In genomic region chr10:81874878-81875679, GRCh38 we compare ENCODE assay signal across 8 cellular contexts. TPM values are rescaled to one million over a fixed set of nuclear protein-coding genes. Genes with fewer than 3 reads are reported as not detected.
DNase-seq lines count a peak whose midpoint lies in the region; ATAC-seq and TF ChIP-seq lines count a peak whose summit lies in the region.

NRG3 (plus strand) TSS chr10:81875194.

- H3K4me1 ChIP-seq in CD4-positive, alpha-beta memory T cell (ENCODE audit: insufficient read depth, low read length) = no peaks in the 10 kb centered on the region
- peaks cover 19% of the 10 kb centered on the region for H3K4me1 ChIP-seq in HEK293 (ENCODE audit: control insufficient read depth, insufficient read depth, low read length)

- peaks cover 0 to 3% of the 10 kb centered on the region in 2 donors for H3K36me3 Mint-ChIP-seq in CD4-positive, alpha-beta memory T cell
- H3K36me3 Mint-ChIP-seq in naive thymus-derived CD8-positive, alpha-beta T cell = peaks cover 0 to 8% (median 6%) of the 10 kb centered on the region in 3 donors

- peaks cover 22 to 40% of the 10 kb centered on the region in 2 donors for H3K27me3 Mint-ChIP-seq in CD4-positive, alpha-beta memory T cell
- H3K27me3 Mint-ChIP-seq in naive thymus-derived CD8-positive, alpha-beta T cell = peaks cover 30 to 68% (median 47%) of the 10 kb centered on the region in 5 donors

- no peaks in the 10 kb centered on the region for H3K9me3 ChIP-seq in CD4-positive, alpha-beta memory T cell (ENCODE audit: control insufficient read depth in 1 of 2, low read length in 2 of 2)
- H3K9me3 ChIP-seq in HEK293 (ENCODE audit: control insufficient read depth, insufficient read depth, low read depth, low read length) = no peaks in the 10 kb centered on the region

- no peak within 1 kb of the TSS for H3K27ac ChIP-seq in CD4-positive, alpha-beta memory T cell (ENCODE audit: low read depth, low read length)
- H3K27ac ChIP-seq in HEK293 (ENCODE audit: extremely low read depth, low read depth, low read length) = peak within 1 kb of the TSS; percentile 85
- peak within 1 kb of the TSS; percentile 47 for H3K27ac ChIP-seq in cingulate gyrus (ENCODE audit: low read depth, low read length)

- intact Hi-C loops in CD4-positive, alpha-beta memory T cell (cut with micrococcal nuclease) = no loop called here

- H3K36me3 ChIP-seq in CD4-positive, alpha-beta memory T cell (ENCODE audit: insufficient read depth, low read length) = no peaks in the 10 kb centered on the region
- no peaks in the 10 kb centered on the region for H3K36me3 ChIP-seq in HEK293 (ENCODE audit: control insufficient read depth in 2 of 2, insufficient read depth in 1 of 2, low read length in 2 of 2)

- no peak for TF ChIP-seq CTCF in HEK293 (tag by site-specific recombination; IDR thresholded peaks at IDR 0.05)

- no peak for DNase-seq in CD4-positive, alpha-beta memory T cell
- DNase-seq in naive thymus-derived CD8-positive, alpha-beta T cell = peak in 1 of 10 donors; percentile 4
- DNase-seq in CD1c-positive myeloid dendritic cell (ENCODE audit: extremely low spot score) (no peak), GM19240 (ENCODE audit: insufficient read length, low spot score) (no peak)
- DNase-seq in stimulated activated naive CD4-positive, alpha-beta T cell treated with Interleukin-2 at 50 U/mL for 16 hours (lab: John Stamatoyannopoulos, UW) = no peak

- ATAC-seq in naive thymus-derived CD8-positive, alpha-beta T cell = peak; percentile 27 to 30
- no peak for ATAC-seq in GM21515 (IDR thresholded peaks at IDR 0.05; ENCODE audit: unreplicated experiment)

- H3K4me1 Mint-ChIP-seq in CD4-positive, alpha-beta memory T cell = peaks cover 3 to 13% (median 10%) of the 10 kb centered on the region in 4 donors
- H3K4me1 Mint-ChIP-seq in naive thymus-derived CD8-positive, alpha-beta T cell = peaks cover 7 to 21% (median 16%) of the 10 kb centered on the region in 4 donors

- H3K27me3 ChIP-seq in CD4-positive, alpha-beta memory T cell (ENCODE audit: insufficient read depth, low read length) = peaks cover 3% of the 10 kb centered on the region

- H3K27ac Mint-ChIP-seq in CD4-positive, alpha-beta memory T cell = no peak within 1 kb of the TSS
- no peak within 1 kb of the TSS for H3K27ac Mint-ChIP-seq in naive thymus-derived CD8-positive, alpha-beta T cell

- peak within 1 kb of the TSS in 5 of 8 donors; percentile 43 to 71 (median 70) for H3K4me3 Mint-ChIP-seq in CD4-positive, alpha-beta memory T cell
- H3K4me3 Mint-ChIP-seq in naive thymus-derived CD8-positive, alpha-beta T cell = peak within 1 kb of the TSS; percentile 52 to 86 (median 78)

- CTCF ChIA-PET in CD4-positive, alpha-beta memory T cell (lab: Charles Lee; ENCODE audit: partially characterized antibody) = no interaction called here
- CTCF ChIA-PET in HEK293 (lab: Yijun Ruan, JAX) = no interaction called here

- H3K9me3 Mint-ChIP-seq in CD4-positive, alpha-beta memory T cell = peaks cover 0 to 11% (median 3%) of the 10 kb centered on the region in 8 donors
- peaks cover 0 to 5% (median 0%) of the 10 kb centered on the region in 9 donors for H3K9me3 Mint-ChIP-seq in naive thymus-derived CD8-positive, alpha-beta T cell

- H3K4me3 ChIP-seq in CD4-positive, alpha-beta memory T cell (ENCODE audit: low read length in 2 of 2) = no peak within 1 kb of the TSS
- H3K4me3 ChIP-seq in HEK293 (ENCODE audit: low read depth, low read length) = peak within 1 kb of the TSS; percentile 54

- POLR2A ChIA-PET in CD4-positive, alpha-beta memory T cell (lab: Charles Lee; ENCODE audit: partially characterized antibody) = no interaction called here
- POLR2A ChIA-PET in HEK293 (lab: Yijun Ruan, JAX) = no interaction called here
- POLR2A ChIA-PET in naive thymus-derived CD8-positive, alpha-beta T cell (lab: Charles Lee) = no interaction called here

TF ChIP-seq in HEK293, 187 proteins besides CTCF, POLR2A, EP300 and RAD21 (continues in another document):
- TF ChIP-seq ZNF202 (tag by site-specific recombination; IDR thresholded peaks at IDR 0.05; ENCODE audit: borderline replicate concordance) (no peak), WT1 (tag by site-specific recombination; IDR thresholded peaks at IDR 0.05) (no peak), ZNF354C (tag by site-specific recombination; IDR thresholded peaks at IDR 0.05; ENCODE audit: borderline replicate concordance, low read depth) (no peak), ZNF335 (tag by site-specific recombination; conservative IDR thresholded peaks at IDR 0.05) (no peak), KLF8 (tag by site-specific recombination; IDR thresholded peaks at IDR 0.05) (no peak), ZNF664 (tag by site-specific recombination; IDR thresholded peaks at IDR 0.05) (no peak), ZNF19 (tag by site-specific recombination; IDR thresholded peaks at IDR 0.05; ENCODE audit: low read depth) (no peak), ZNF132 (tag by site-specific recombination; IDR thresholded peaks at IDR 0.05; ENCODE audit: borderline replicate concordance) (no peak), ZNF561 (tag by site-specific recombination; IDR thresholded peaks at IDR 0.05; ENCODE audit: borderline replicate concordance) (no peak), ZNF513 (tag by site-specific recombination; IDR thresholded peaks at IDR 0.05) (no peak), ZNF248 (tag by site-specific recombination; IDR thresholded peaks at IDR 0.05) (no peak), ZNF600 (tag by site-specific recombination; IDR thresholded peaks at IDR 0.05) (no peak), ZNF211 (tag by site-specific recombination; IDR thresholded peaks at IDR 0.05; ENCODE audit: low read depth) (no peak), ZNF214 (tag by site-specific recombination; IDR thresholded peaks at IDR 0.05; ENCODE audit: borderline replicate concordance) (no peak), OVOL3 (tag by site-specific recombination; IDR thresholded peaks at IDR 0.05) (no peak)
- TF ChIP-seq, protein P1, sequence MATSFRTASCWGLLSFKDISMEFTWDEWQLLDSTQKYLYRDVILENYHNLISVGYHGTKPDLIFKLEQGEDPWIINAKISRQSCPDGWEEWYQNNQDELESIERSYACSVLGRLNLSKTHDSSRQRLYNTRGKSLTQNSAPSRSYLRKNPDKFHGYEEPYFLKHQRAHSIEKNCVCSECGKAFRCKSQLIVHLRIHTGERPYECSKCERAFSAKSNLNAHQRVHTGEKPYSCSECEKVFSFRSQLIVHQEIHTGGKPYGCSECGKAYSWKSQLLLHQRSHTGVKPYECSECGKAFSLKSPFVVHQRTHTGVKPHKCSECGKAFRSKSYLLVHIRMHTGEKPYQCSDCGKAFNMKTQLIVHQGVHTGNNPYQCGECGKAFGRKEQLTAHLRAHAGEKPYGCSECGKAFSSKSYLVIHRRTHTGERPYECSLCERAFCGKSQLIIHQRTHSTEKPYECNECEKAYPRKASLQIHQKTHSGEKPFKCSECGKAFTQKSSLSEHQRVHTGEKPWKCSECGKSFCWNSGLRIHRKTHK (tag by site-specific recombination; IDR thresholded peaks at IDR 0.05) = no peak
- TF ChIP-seq, protein P2, sequence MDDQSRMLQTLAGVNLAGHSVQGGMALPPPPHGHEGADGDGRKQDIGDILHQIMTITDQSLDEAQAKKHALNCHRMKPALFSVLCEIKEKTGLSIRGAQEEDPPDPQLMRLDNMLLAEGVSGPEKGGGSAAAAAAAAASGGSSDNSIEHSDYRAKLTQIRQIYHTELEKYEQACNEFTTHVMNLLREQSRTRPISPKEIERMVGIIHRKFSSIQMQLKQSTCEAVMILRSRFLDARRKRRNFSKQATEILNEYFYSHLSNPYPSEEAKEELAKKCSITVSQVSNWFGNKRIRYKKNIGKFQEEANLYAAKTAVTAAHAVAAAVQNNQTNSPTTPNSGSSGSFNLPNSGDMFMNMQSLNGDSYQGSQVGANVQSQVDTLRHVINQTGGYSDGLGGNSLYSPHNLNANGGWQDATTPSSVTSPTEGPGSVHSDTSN (CRISPR knock-in tag; IDR thresholded peaks at IDR 0.05) = no peak
- TF ChIP-seq, protein P3, sequence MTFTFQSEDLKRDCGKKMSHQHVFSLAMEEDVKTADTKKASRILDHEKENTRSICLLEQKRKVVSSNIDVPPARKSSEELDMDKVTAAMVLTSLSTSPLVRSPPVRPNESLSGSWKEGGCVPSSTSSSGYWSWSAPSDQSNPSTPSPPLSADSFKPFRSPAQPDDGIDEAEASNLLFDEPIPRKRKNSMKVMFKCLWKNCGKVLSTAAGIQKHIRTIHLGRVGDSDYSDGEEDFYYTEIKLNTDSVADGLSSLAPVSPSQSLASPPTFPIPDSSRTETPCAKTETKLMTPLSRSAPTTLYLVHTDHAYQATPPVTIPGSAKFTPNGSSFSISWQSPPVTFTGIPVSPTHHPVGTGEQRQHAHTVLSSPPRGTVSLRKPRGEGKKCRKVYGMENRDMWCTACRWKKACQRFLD (tag by site-specific recombination; IDR thresholded peaks at IDR 0.05) = no peak

RNA-seq across cellular contexts. Expression of gene NRG3, which starts in this region (rescaled TPM):
- total RNA-seq in CD4-positive, alpha-beta memory T cell = not detected
- not detected for polyA plus RNA-seq in CD4-positive, alpha-beta memory T cell
- total RNA-seq in naive thymus-derived CD8-positive, alpha-beta T cell = not detected
- polyA plus RNA-seq in naive thymus-derived CD8-positive, alpha-beta T cell = not detected

Comparison
In these comparisons a context has a peak if more than half of its experiments do, and no peak if none do; other contexts are left out.
1. Peak in ATAC-seq in naive thymus-derived CD8-positive, alpha-beta T cell; RNA of the gene not detected or under 1 TPM.